8 cellular contexts compared by ENCODE assay signal in genomic region chr5:36177715-36178556, GRCh38. TPM values are rescaled to one million over a fixed set of nuclear protein-coding genes. Genes with fewer than 3 reads are reported as not detected.
DNase-seq lines count a peak whose midpoint lies in the region; ATAC-seq and TF ChIP-seq lines count a peak whose summit lies in the region.

No MANE protein-coding gene starts in this region.

- H3K4me3 ChIP-seq in DOHH2 (ENCODE audit: low read length) = no peak overlapping the region
- no peak overlapping the region for H3K4me3 ChIP-seq in Karpas-422 (ENCODE audit: low read length)
- H3K4me3 ChIP-seq in WERI-Rb-1 (ENCODE audit: low read depth, low read length) = no peak overlapping the region
- H3K4me3 ChIP-seq in heart right ventricle = no peak overlapping the region

- peak in 3 of 8 donors; percentile 49 to 57 (median 56) for ATAC-seq in heart right ventricle
- ATAC-seq in HG03342 (IDR thresholded peaks at IDR 0.05; ENCODE audit: unreplicated experiment) = no peak

- peaks cover 96% of the 10 kb centered on the region for H3K36me3 ChIP-seq in DOHH2 (ENCODE audit: control insufficient read depth, low read length)
- peaks cover 92% of the 10 kb centered on the region for H3K36me3 ChIP-seq in Karpas-422 (ENCODE audit: insufficient read depth, low read length)
- H3K36me3 ChIP-seq in WERI-Rb-1 = peaks cover 85% of the 10 kb centered on the region
- H3K36me3 ChIP-seq in heart right ventricle = peaks cover 0 to 97% (median 22%) of the 10 kb centered on the region in 9 donors

- H3K9me2 ChIP-seq in DOHH2 (replicated peaks; ENCODE audit: control insufficient read depth, low read length) (no peaks in the 10 kb centered on the region), Karpas-422 (replicated peaks; ENCODE audit: insufficient read depth, low read length) (no peaks in the 10 kb centered on the region)

- H3F3A ChIP-seq in DOHH2 (ENCODE audit: control insufficient read depth, insufficient read depth) = no peaks in the 10 kb centered on the region

- H3K27me3 ChIP-seq in DOHH2 (ENCODE audit: control insufficient read depth, low read length) (no peaks in the 10 kb centered on the region), Karpas-422 (ENCODE audit: low read length) (no peaks in the 10 kb centered on the region), WERI-Rb-1 (ENCODE audit: insufficient read depth, low read depth, severe bottlenecking) (no peaks in the 10 kb centered on the region), heart right ventricle (no peaks in the 10 kb centered on the region)

- no peak overlapping the region for H3K4me2 ChIP-seq in DOHH2 (ENCODE audit: low read length)
- no peak overlapping the region for H3K4me2 ChIP-seq in Karpas-422 (ENCODE audit: low read depth, low read length, poor library complexity, severe bottlenecking)

- H3K27ac ChIP-seq in DOHH2 (ENCODE audit: low read depth, low read length) (no peak overlapping the region), Karpas-422 (ENCODE audit: low read length) (peak overlapping the region; percentile 6; the same call in 1 of the 2 replicates), WERI-Rb-1 (no peak overlapping the region), heart right ventricle (no peak overlapping the region)

- TF ChIP-seq CTCF in DOHH2 (IDR thresholded peaks at IDR 0.05; ENCODE audit: low read depth, low read length, poor library complexity, severe bottlenecking) (peak; percentile 63), WERI-Rb-1 (IDR thresholded peaks at IDR 0.05; ENCODE audit: low read depth, low read length) (peak; percentile 32; the same call in 1 of the 2 replicates), heart right ventricle (IDR thresholded peaks at IDR 0.05) (peak; percentile 27 to 69 (median 59)), GM20000 (IDR thresholded peaks at IDR 0.05; ENCODE audit: extremely low read depth, missing control alignments) (no peak)

- no peaks in the 10 kb centered on the region for H3K4me1 ChIP-seq in DOHH2 (ENCODE audit: control insufficient read depth, low read length)
- peaks cover 15% of the 10 kb centered on the region for H3K4me1 ChIP-seq in Karpas-422 (ENCODE audit: low read length)
- no peaks in the 10 kb centered on the region for H3K4me1 ChIP-seq in heart right ventricle

- no peak overlapping the region for H2AFZ ChIP-seq in Karpas-422 (ENCODE audit: low read length)

- intact Hi-C loops in heart right ventricle (cut with DNase I) = loop anchor here in 7 of 10 donors (1.0 to 10.0 kb wide), 6 partner anchors 127 to 227 kb away; partner anchors contain the start of gene RANBP3L (in 3 of the 7)

- H3K9me3 ChIP-seq in DOHH2 (ENCODE audit: control insufficient read depth, insufficient read depth, low read length) (no peaks in the 10 kb centered on the region), Karpas-422 (ENCODE audit: low read length) (no peaks in the 10 kb centered on the region), WERI-Rb-1 (ENCODE audit: severe bottlenecking) (no peaks in the 10 kb centered on the region), heart right ventricle (no peaks in the 10 kb centered on the region)

- 70 to 75% methylated on average over 3 of the region's 3 CpGs for WGBS in heart right ventricle, 2 donors

- H3K9ac ChIP-seq in Karpas-422 (ENCODE audit: low read length) = no peak overlapping the region

- peak; percentile 75 for DNase-seq in Karpas-422
- DNase-seq in WERI-Rb-1 = peak; percentile 16
- no peak for DNase-seq in heart right ventricle
- peak; percentile 27 for DNase-seq in stromal cell of bone marrow (ENCODE audit: low read depth)
- DNase-seq in GM20000 (ENCODE audit: low spot score) = no peak
- no peak for DNase-seq in stimulated activated CD4-positive, alpha-beta T cell treated with anti-CD3 and anti-CD28 coated beads, Interleukin-1b, Interleukin-23, amount 100 ng/mL, for 48 hours

- H3K79me2 ChIP-seq in DOHH2 (ENCODE audit: control insufficient read depth, low read length) (no peaks in the 10 kb centered on the region), Karpas-422 (ENCODE audit: low read length) (peaks cover 51% of the 10 kb centered on the region)

- H4K20me1 ChIP-seq in DOHH2 (ENCODE audit: control insufficient read depth, insufficient read depth, low read depth, low read length) = no peaks in the 10 kb centered on the region
- H4K20me1 ChIP-seq in Karpas-422 (ENCODE audit: insufficient read depth, low read depth, low read length) = no peaks in the 10 kb centered on the region

RNA-seq across cellular contexts. Expression of gene SKP2, which starts 26.0 kb away (rescaled TPM):
- total RNA-seq in Karpas-422 (2014; rRNA removed; shearing (Covaris generic); ENCODE audit: low replicate concordance) = 32.9 and 36.0 TPM in 2 replicates
- total RNA-seq in heart right ventricle = 1 to 10 TPM; 3.5 to 9.5 (median 5.6) TPM
- 1 to 10 TPM; 1.5 to 2.1 TPM for polyA plus RNA-seq in heart right ventricle

RNA-seq across cellular contexts. Expression of gene LMBRD2, which starts 26.2 kb away (rescaled TPM):
- total RNA-seq in Karpas-422 (2014; rRNA removed; shearing (Covaris generic); ENCODE audit: low replicate concordance) = 27.8 and 41.2 TPM in 2 replicates
- total RNA-seq in heart right ventricle = 10 to 100 TPM; 10.9 to 16.5 (median 12.7) TPM
- polyA plus RNA-seq in heart right ventricle = 1 to 10 TPM; 2.2 to 3.2 TPM

Comparison
In these comparisons a context has a peak if more than half of its experiments do, and no peak if none do; other contexts are left out.
1. DNase-seq: peak in Karpas-422 (single experiment), WERI-Rb-1 (single experiment) and stromal cell of bone marrow (single experiment); none in heart right ventricle (0 of 2), GM20000 (single experiment) and stimulated activated CD4-positive, alpha-beta T cell treated with anti-CD3 and anti-CD28 coated beads, Interleukin-1b, Interleukin-23, amount 100 ng/mL, for 48 hours (single experiment).